21 cellular contexts compared by ENCODE assay signal in genomic region chr7:149769915-149770314, GRCh38. TPM values are rescaled to one million over a fixed set of nuclear protein-coding genes. Genes with fewer than 3 reads are reported as not detected.
DNase-seq lines count a peak whose midpoint lies in the region; ATAC-seq, FAIRE-seq and TF ChIP-seq lines count a peak whose summit lies in the region.
"Had no signal": no experiment of that assay in that cellular context is flagged by ENCODE, and none has a peak within 500 bp of the region (broad histone marks: within the 10 kb centered on the region; RNA-seq: fewer than 3 reads in every experiment).

No MANE protein-coding gene starts in this region.

- no peak for TF ChIP-seq RAD21 in K562 (CRISPR knock-in tag; conservative IDR thresholded peaks at IDR 0.05 in 1 of 2, IDR thresholded peaks at IDR 0.05 in 1 of 2)

- H3K4me1 Mint-ChIP-seq in natural killer cell, result peaks cover 0 to 6% of the 10 kb centered on the region in 2 donors
- peaks cover 0 to 2% of the 10 kb centered on the region in 2 donors for H3K4me1 Mint-ChIP-seq in natural killer cell treated with Interleukin-12 subunit alpha and Interleukin-12 subunit beta and Interleukin-15 and Interleukin-18, amount 100 ng/mL, for 72 hours (ENCODE audit: low read depth in 2 of 2)

- CTCF ChIA-PET in K562 (lab: Yijun Ruan, JAX; ENCODE audit: low intra/inter-chr PET ratio), result no interaction called here

- 0 out of 2 replicates have a peak, but pooled peaks cover 5% of the 10 kb centered on the region for H4K20me1 ChIP-seq in K562 (replicated peaks; ENCODE audit: control insufficient read depth, insufficient read depth, low read length)

- no peak overlapping the region for H3K27ac Mint-ChIP-seq in natural killer cell
- H3K27ac Mint-ChIP-seq in natural killer cell treated with Interleukin-12 subunit alpha and Interleukin-12 subunit beta and Interleukin-15 and Interleukin-18, amount 100 ng/mL, for 72 hours, result no peak overlapping the region

- no peak for TF ChIP-seq CTCF in natural killer cell (IDR thresholded peaks at IDR 0.05)
- no peak for TF ChIP-seq CTCF in K562 (IDR thresholded peaks at IDR 0.05 in 2 of 3, conservative IDR thresholded peaks at IDR 0.05 in 1 of 3; ENCODE audit: insufficient read depth in 2 of 3, low read depth in 1 of 3, low read length in 3 of 3)
- TF ChIP-seq CTCF in BE2C (IDR thresholded peaks at IDR 0.05; ENCODE audit: low read depth, low read length), result no peak

- intact Hi-C loops in natural killer cell (cut with micrococcal nuclease), result no loop called here
- intact Hi-C loops in K562 (cut with micrococcal nuclease), result loop anchor here (2.0 kb wide), 1 partner anchor 15 kb away; no protein-coding TSS in a partner anchor

- H3K4me2 ChIP-seq in K562 (ENCODE audit: insufficient read depth, low read length), result no peak overlapping the region
- H3K4me2 ChIP-seq: A549 had no signal

- H3K9me3 ChIP-seq in K562 (replicated peaks; ENCODE audit: control insufficient read depth, insufficient read depth, low read depth, low read length), result no peaks in the 10 kb centered on the region
- H3K9me3 ChIP-seq in BE2C, result no peaks in the 10 kb centered on the region
- H3K9me3 ChIP-seq: A549, Caco-2 had no signal

- H3K9ac ChIP-seq in K562 (ENCODE audit: insufficient read depth in 1 of 2, low read depth in 2 of 2, low read length in 2 of 2), result peak overlapping the region in 1 of 2 experiments; percentile 65; a peak in 1 of 4 replicates
- H3K9ac ChIP-seq: GM23248 had no signal

- POLR2A ChIA-PET in K562 (lab: Yijun Ruan, JAX), result interaction anchor here (0.7 to 2.1 kb wide), 5 partner anchors 8 to 57 kb away, joined by 3 to 14 read pairs (median 3); no protein-coding TSS in a partner anchor

- H3K4me3 ChIP-seq in K562 (no peak overlapping the region), BE2C (ENCODE audit: low read depth, low read length) (no peak overlapping the region)
- H3K4me3 ChIP-seq: A549, GM23248 had no signal

- DNase-seq in NCI-H82 (lab: John Stamatoyannopoulos, UW), result peak; percentile 29
- DNase-seq in NCI-H82 treated with DMSO at 0.1 percent for 48 hours (lab: John Stamatoyannopoulos, UW; ENCODE audit: unreplicated experiment), result no peak
- no peak for DNase-seq in natural killer cell
- DNase-seq in natural killer cell treated with Interleukin-12 subunit alpha and Interleukin-12 subunit beta and Interleukin-15 and Interleukin-18, amount 100 ng/mL, for 72 hours (ENCODE audit: low spot score), result no peak
- DNase-seq in K562 (ENCODE audit: extremely low read depth in 1 of 4, low spot score in 3 of 4), result peak in 1 of 4 experiments; percentile 54
- no peak for DNase-seq in BE2C
- DNase-seq in NCI-H2227 treated with DMSO at 0.1 percent for 48 hours (lab: John Stamatoyannopoulos, UW), result no peak
- DNase-seq in NCI-H2107 (lab: John Stamatoyannopoulos, UW), result no peak
- DNase-seq: AML-193; Caco-2; CD4-positive, CD25-positive, alpha-beta regulatory T cell; GM23248; HCEC 1CT had no signal

- H3K27me3 Mint-ChIP-seq in natural killer cell (ENCODE audit: low read depth in 2 of 2), result no peaks in the 10 kb centered on the region
- peaks cover 0 to 4% of the 10 kb centered on the region in 2 donors for H3K27me3 Mint-ChIP-seq in natural killer cell treated with Interleukin-12 subunit alpha and Interleukin-12 subunit beta and Interleukin-15 and Interleukin-18, amount 100 ng/mL, for 72 hours

- H3K36me3 ChIP-seq in K562 (ENCODE audit: control insufficient read depth, insufficient read depth, low read length) (peaks cover 41% of the 10 kb centered on the region; the same call in 1 of the 3 replicates), BE2C (no peaks in the 10 kb centered on the region)

- 50% methylated on average over 2 of the region's 2 CpGs for WGBS in K562 (ENCODE audit: insufficient coverage, low coverage, missing lambda C conversion rate)

- H3K9me3 Mint-ChIP-seq in natural killer cell, result no peaks in the 10 kb centered on the region
- no peaks in the 10 kb centered on the region for H3K9me3 Mint-ChIP-seq in natural killer cell treated with Interleukin-12 subunit alpha and Interleukin-12 subunit beta and Interleukin-15 and Interleukin-18, amount 100 ng/mL, for 72 hours
- H3K9me3 Mint-ChIP-seq: CD4-positive, CD25-positive, alpha-beta regulatory T cell had no signal

- FAIRE-seq in K562 (lab: Jason Lieb, UNC), result no peak
- FAIRE-seq: A549, D721Med, G401.6, GM12891, GM19239, H54 had no signal

- no peak for TF ChIP-seq POLR2A in K562 (conservative IDR thresholded peaks at IDR 0.05)

- H3K4me1 ChIP-seq in K562 (replicated peaks in 1 of 2; ENCODE audit: control insufficient read depth in 2 of 2, insufficient read depth in 2 of 2, low read length in 2 of 2) (peaks cover 16 to 55% of the 10 kb centered on the region in 2 experiments), BE2C (peaks cover 4% of the 10 kb centered on the region)
- H3K4me1 ChIP-seq: Caco-2 had no signal

- no peaks in the 10 kb centered on the region for H3K9me1 ChIP-seq in K562 (ENCODE audit: control insufficient read depth, insufficient read depth, low read length)

- no TSS peak for BruUV-seq in K562 (replicated peaks; lab: Mats Ljungman, UMichigan)

- peak overlapping the region; percentile 60 for H3K4me3 Mint-ChIP-seq in natural killer cell
- no peak overlapping the region for H3K4me3 Mint-ChIP-seq in natural killer cell treated with Interleukin-12 subunit alpha and Interleukin-12 subunit beta and Interleukin-15 and Interleukin-18, amount 100 ng/mL, for 72 hours

- H3K27ac ChIP-seq in K562 (ENCODE audit: extremely low read depth, low read depth, low read length), result no peak overlapping the region
- H3K27ac ChIP-seq: BLaER1 treated with 17β-estradiol and CSF1 and Interleukin-3, amounts not matched to agents 10 nM and 100 nM; GM23248; HL-60 had no signal

- peaks cover 5% of the 10 kb centered on the region; the same call in 1 of the 3 replicates for H3K79me2 ChIP-seq in K562 (ENCODE audit: control insufficient read depth, insufficient read depth, low read length)

- no peak for ATAC-seq in natural killer cell
- ATAC-seq in natural killer cell treated with Interleukin-12 subunit alpha and Interleukin-12 subunit beta and Interleukin-15 and Interleukin-18, amount 100 ng/mL, for 72 hours, result no peak
- ATAC-seq in K562, result no peak
- ATAC-seq: A549 had no signal

- H2AFZ ChIP-seq in K562 (ENCODE audit: low read depth, low read length), result no peak overlapping the region
- H2AFZ ChIP-seq: GM23248 had no signal

- H3K36me3 Mint-ChIP-seq in natural killer cell, result no peaks in the 10 kb centered on the region
- no peaks in the 10 kb centered on the region for H3K36me3 Mint-ChIP-seq in natural killer cell treated with Interleukin-12 subunit alpha and Interleukin-12 subunit beta and Interleukin-15 and Interleukin-18, amount 100 ng/mL, for 72 hours

- H3K27me3 ChIP-seq in K562 (ENCODE audit: control insufficient read depth in 2 of 2, insufficient read depth in 2 of 2, low read length in 2 of 2) (no peaks in the 10 kb centered on the region), BE2C (peaks cover 25% of the 10 kb centered on the region)
- H3K27me3 ChIP-seq: BLaER1 treated with 17β-estradiol and CSF1 and Interleukin-3, amounts not matched to agents 10 nM and 100 nM had no signal

- in situ Hi-C loops in K562 (cut with MboI), result no loop called here

- no peak for TF ChIP-seq EP300 in K562 (IDR thresholded peaks at IDR 0.05; ENCODE audit: low read length)

TF ChIP-seq in K562, 482 proteins besides CTCF, POLR2A, EP300 and RAD21 (continues in another document):
- TF ChIP-seq TAL1 (IDR thresholded peaks at IDR 0.05) (peak; percentile 62; the same call in 1 of the 2 replicates), TCF3 (CRISPR knock-in tag; IDR thresholded peaks at IDR 0.05) (peak; percentile 60), FOXM1 (IDR thresholded peaks at IDR 0.05; ENCODE audit: low read depth) (no peak), FOXM1 (CRISPR knock-in tag; IDR thresholded peaks at IDR 0.05; ENCODE audit: low read depth) (no peak), SLC30A9 (CRISPR knock-in tag; IDR thresholded peaks at IDR 0.05) (no peak), KLF16 (IDR thresholded peaks at IDR 0.05) (peak; percentile 11; the same call in 1 of the 2 replicates), CBFA2T3 (IDR thresholded peaks at IDR 0.05) (peak; percentile 73), CBFA2T2 (conservative IDR thresholded peaks at IDR 0.05) (peak; percentile 57), HMGN3 (IDR thresholded peaks at IDR 0.05; ENCODE audit: borderline replicate concordance, extremely low read depth, insufficient read length, low read depth, low read length) (no peak), TEAD4 (IDR thresholded peaks at IDR 0.05; ENCODE audit: low read length) (peak; percentile 46), TEAD4 (CRISPR knock-in tag; IDR thresholded peaks at IDR 0.05; ENCODE audit: borderline replicate concordance) (no peak), MTA3 (IDR thresholded peaks at IDR 0.05; ENCODE audit: borderline replicate concordance) (no peak), HNRNPK (IDR thresholded peaks at IDR 0.05; ENCODE audit: low read depth, low read length, poor library complexity, severe bottlenecking) (no peak), HDAC1 (IDR thresholded peaks at IDR 0.05) (no peak), HLTF (IDR thresholded peaks at IDR 0.05) (no peak), ARID1B (IDR thresholded peaks at IDR 0.05) (peak; percentile 30)

RNA-seq across cellular contexts. Expression of gene ZNF467, which starts 3.5 kb away (rescaled TPM):
- total RNA-seq in natural killer cell (1 to 10 TPM; 2.8 to 5.4 (median 3.7) TPM), K562 (2014; rRNA removed) (2.8 and 4.6 TPM in 2 replicates), K562 (2014; rRNA removed; fragmentation: Illumina TruSeq; extraction: Trizol) (0.80 and 1.3 TPM in 2 replicates), K562 (2015; rRNA removed; fragmentation: Illumina TruSeq; extraction: Trizol) (1.6 and 2.0 TPM in 2 replicates), K562 (2021) (14.2 and 16.2 TPM in 2 replicates)
- under 1 TPM; 0.10 to 0.28 TPM for total RNA-seq in natural killer cell treated with Interleukin-12 subunit alpha and Interleukin-12 subunit beta and Interleukin-15 and Interleukin-18, amount 100 ng/mL, for 72 hours
- 3.6 and 10.3 TPM in 2 replicates for total RNA-seq in K562 (2011; cell fraction: chromatin; rRNA removed; ENCODE audit: low replicate concordance)
- 7.6 and 11.7 TPM in 2 replicates for total RNA-seq in K562 (2011; cell fraction: nucleolus; rRNA removed)
- total RNA-seq in K562 (2011; cell fraction: nucleoplasm; rRNA removed), result 5.1 and 5.6 TPM in 2 replicates
- polyA plus RNA-seq in K562 (2011; rRNA removed) (2.4 and 3.9 TPM in 2 replicates), K562 (2014; fragmentation: Illumina TruSeq; extraction: Trizol) (1.7 and 3.2 TPM in 2 replicates), K562 (2014; fragmentation: Nextera tagmentation; extraction: Ambion mirVana) (under 1 TPM; 0.32 to 0.42 TPM), K562 (2014; rRNA removed) (6.6 and 8.3 TPM in 2 replicates)
- 3.2 and 8.5 TPM in 2 replicates for polyA plus RNA-seq in K562 (2011; cell fraction: cytosol; rRNA removed)
- polyA plus RNA-seq in K562 (2011; cell fraction: nucleus; rRNA removed), result 17.0 and 31.8 TPM in 2 replicates
- polyA plus RNA-seq in K562 (2012), result 15.3 and 17.0 TPM in 2 replicates
- polyA minus RNA-seq in K562 (2011; rRNA and poly(A)+ RNA removed), result 0.60 and 1.1 TPM in 2 replicates
- 7.6 and 15.2 TPM in 2 replicates for polyA minus RNA-seq in K562 (2011; cell fraction: cytosol; rRNA and poly(A)+ RNA removed)
- polyA minus RNA-seq in K562 (2011; cell fraction: nucleus; rRNA and poly(A)+ RNA removed), result 3.4 and 4.0 TPM in 2 replicates
- polyA plus RNA-seq in BE2C (2012; ENCODE audit: insufficient read depth, insufficient read length, low read depth), result 149 TPM
- total RNA-seq: GM23248 had no signal
- polyA plus RNA-seq: GM23248 had no signal
